In genomic region chr10:27155073-27155754, GRCh38 we compare ENCODE assay signal across 8 cellular contexts. TPM values are rescaled to one million over a fixed set of nuclear protein-coding genes. Genes with fewer than 3 reads are reported as not detected.
DNase-seq lines count a peak whose midpoint lies in the region; ATAC-seq and TF ChIP-seq lines count a peak whose summit lies in the region.

Gene MASTL, plus strand, starts transcription at chr10:27155352. Its CDS starts 75 bp downstream, at chr10:27155427.

- ATAC-seq in activated naive CD4-positive, alpha-beta T cell treated with anti-CD3 and anti-CD28 coated beads, Interleukin-2, amount 50 U/mL, for 72 hours, result peak; percentile 85 to 88

- CTCF ChIA-PET in SK-N-SH (lab: Yijun Ruan, JAX), result interaction anchor here (1.2 kb wide), 1 partner anchor 85 kb away, joined by 4 read pairs; the partner anchor contains the start of gene ACBD5

- H3K36me3 ChIP-seq in GM06990 (ENCODE audit: control insufficient read depth, insufficient read depth, low read length), result peaks cover 4% of the 10 kb centered on the region
- peaks cover 3% of the 10 kb centered on the region; the same call in 1 of the 2 replicates for H3K36me3 ChIP-seq in MM.1S (replicated peaks; ENCODE audit: insufficient read depth, low read length)
- H3K36me3 ChIP-seq in SK-N-SH (replicated peaks in 1 of 2; ENCODE audit: control insufficient read depth in 1 of 2, insufficient read depth in 2 of 2, low read length in 1 of 2), result peaks cover 12 to 14% of the 10 kb centered on the region in 2 experiments

- 2% methylated on average over 31 of the region's 55 CpGs for WGBS in SK-N-SH (ENCODE audit: low lambda C conversion rate)

- H3K4me1 ChIP-seq in MM.1S (ENCODE audit: low read length) (peaks cover 11% of the 10 kb centered on the region), SK-N-SH (ENCODE audit: control insufficient read depth in 1 of 2, insufficient read depth in 2 of 2, low read depth in 1 of 2, low read length in 1 of 2) (peaks cover 2 to 19% of the 10 kb centered on the region in 2 experiments; a peak in 3 of 4 replicates)

- no peaks in the 10 kb centered on the region for H3K9me3 ChIP-seq in MM.1S (replicated peaks; ENCODE audit: insufficient read depth, low read length)
- no peaks in the 10 kb centered on the region for H3K9me3 ChIP-seq in SK-N-SH

- TF ChIP-seq CTCF in GM06990 (IDR thresholded peaks at IDR 0.05; ENCODE audit: insufficient read depth, low read length, poor library complexity, severe bottlenecking) (no peak), MM.1S (IDR thresholded peaks at IDR 0.05; ENCODE audit: low read length) (no peak), SK-N-SH (IDR thresholded peaks at IDR 0.05) (no peak)

- no peaks in the 10 kb centered on the region for H3K9me3 Mint-ChIP-seq in activated naive CD4-positive, alpha-beta T cell treated with anti-CD3 and anti-CD28 coated beads, Interleukin-2, amount 50 U/mL, for 72 hours

- H3K4me2 ChIP-seq in MM.1S (ENCODE audit: low read depth, low read length) (peak within 1 kb of the TSS; percentile 94), SK-N-SH (peak within 1 kb of the TSS; percentile 95)

- peak within 1 kb of the TSS; percentile 100 for H3K27ac Mint-ChIP-seq in activated naive CD4-positive, alpha-beta T cell treated with anti-CD3 and anti-CD28 coated beads, Interleukin-2, amount 50 U/mL, for 72 hours

- H3K27me3 ChIP-seq in GM06990 (replicated peaks; ENCODE audit: control insufficient read depth, insufficient read depth, low read length) (no peaks in the 10 kb centered on the region), MM.1S (replicated peaks; ENCODE audit: insufficient read depth, low read length) (no peaks in the 10 kb centered on the region), SK-N-SH (ENCODE audit: insufficient read depth) (no peaks in the 10 kb centered on the region)

- POLR2A ChIA-PET in SK-N-SH (lab: Yijun Ruan, JAX), result no interaction called here

- no peak; a peak in 1 of 4 replicates for TF ChIP-seq EP300 in SK-N-SH (IDR thresholded peaks at IDR 0.05; ENCODE audit: borderline replicate concordance in 1 of 2, low read depth in 1 of 2, low read length in 1 of 2)

- H4K20me1 ChIP-seq in MM.1S (ENCODE audit: insufficient read depth, low read length), result peaks cover 11% of the 10 kb centered on the region; the same call in 1 of the 2 replicates
- peaks cover 26% of the 10 kb centered on the region for H4K20me1 ChIP-seq in SK-N-SH (ENCODE audit: insufficient read depth)

- H3K27ac ChIP-seq in MM.1S (ENCODE audit: low read length) (peak within 1 kb of the TSS; percentile 100), SK-N-SH (ENCODE audit: low read depth in 2 of 2, low read length in 1 of 2) (peak within 1 kb of the TSS; percentile 93 to 98), temporal lobe (ENCODE audit: low read depth, low read length) (peak within 1 kb of the TSS; percentile 99)

- DNase-seq in GM06990 (ENCODE audit: extremely low read depth, insufficient read length), result peak; percentile 96
- peak; percentile 87 for DNase-seq in HCEC 1CT
- peak; percentile 95 for DNase-seq in MM.1S
- peak; percentile 94 for DNase-seq in SK-N-SH
- DNase-seq in activated naive CD4-positive, alpha-beta T cell treated with anti-CD3 and anti-CD28 coated beads, Interleukin-2, amount 50 U/mL, for 72 hours (ENCODE audit: low spot score in 2 of 2), result peak; percentile 94 to 95
- no peak for DNase-seq in glomerular endothelial cell (ENCODE audit: extremely low read depth, low read depth, low spot score)
- DNase-seq in occipital lobe (lab: John Stamatoyannopoulos, UW), result peak; percentile 85

- H3K79me2 ChIP-seq in MM.1S (ENCODE audit: low read length), result peaks cover 79% of the 10 kb centered on the region
- H3K79me2 ChIP-seq in SK-N-SH (ENCODE audit: insufficient read depth), result peaks cover 83% of the 10 kb centered on the region

- H3K4me3 ChIP-seq in GM06990 (replicated peaks; ENCODE audit: low read depth, low read length), result peak within 1 kb of the TSS; percentile 82
- H3K4me3 ChIP-seq in MM.1S (ENCODE audit: low read length), result peak within 1 kb of the TSS; percentile 95
- H3K4me3 ChIP-seq in SK-N-SH (ENCODE audit: low read depth in 2 of 2, low read length in 1 of 2), result peak within 1 kb of the TSS; percentile 81 to 82

- H3K9ac ChIP-seq in MM.1S (ENCODE audit: low read length), result peak within 1 kb of the TSS; percentile 99
- peak within 1 kb of the TSS; percentile 93 for H3K9ac ChIP-seq in SK-N-SH

- no peak for TF ChIP-seq RAD21 in SK-N-SH (IDR thresholded peaks at IDR 0.05; ENCODE audit: low read length)

- H3K9me2 ChIP-seq in MM.1S (replicated peaks; ENCODE audit: insufficient read depth, low read length) (no peaks in the 10 kb centered on the region), SK-N-SH (no peaks in the 10 kb centered on the region)

- peaks cover 53 to 63% of the 10 kb centered on the region in 2 donors for H3K36me3 Mint-ChIP-seq in activated naive CD4-positive, alpha-beta T cell treated with anti-CD3 and anti-CD28 coated beads, Interleukin-2, amount 50 U/mL, for 72 hours

- H2AFZ ChIP-seq in MM.1S (ENCODE audit: low read length), result peak within 1 kb of the TSS; percentile 74
- peak within 1 kb of the TSS; percentile 92 for H2AFZ ChIP-seq in SK-N-SH (ENCODE audit: low read depth)

- H3F3A ChIP-seq in MM.1S (ENCODE audit: insufficient read depth, low read length) (peaks cover 23% of the 10 kb centered on the region), SK-N-SH (replicated peaks; ENCODE audit: insufficient read depth) (peaks cover 16% of the 10 kb centered on the region)

TF ChIP-seq in SK-N-SH, 30 proteins besides CTCF, POLR2A, EP300 and RAD21 (continues in another document):
- TF ChIP-seq GABPA (IDR thresholded peaks at IDR 0.05; ENCODE audit: low read depth), result peak; percentile 48; the same call in 1 of the 2 replicates
- no peak for TF ChIP-seq EZH2phosphoT487 (IDR thresholded peaks at IDR 0.05; ENCODE audit: borderline replicate concordance, low read depth)
- TF ChIP-seq SIN3A (IDR thresholded peaks at IDR 0.05; ENCODE audit: borderline replicate concordance, low read depth, low read length), result peak; percentile 53; the same call in 1 of the 2 replicates
- no peak for TF ChIP-seq USF2 (IDR thresholded peaks at IDR 0.05; ENCODE audit: borderline replicate concordance, low read depth, low read length)
- TF ChIP-seq CHD2 (IDR thresholded peaks at IDR 0.05; ENCODE audit: low read length, partially characterized antibody), result peak; percentile 53
- TF ChIP-seq TAF1 (IDR thresholded peaks at IDR 0.05; ENCODE audit: borderline replicate concordance, low read depth, low read length), result peak; percentile 50; the same call in 1 of the 2 replicates
- TF ChIP-seq TEAD4 (IDR thresholded peaks at IDR 0.05; ENCODE audit: borderline replicate concordance, insufficient read depth), result no peak
- no peak for TF ChIP-seq RCOR1 (IDR thresholded peaks at IDR 0.05; ENCODE audit: low read length)
- TF ChIP-seq FOXM1 (IDR thresholded peaks at IDR 0.05; ENCODE audit: low read depth), result no peak
- TF ChIP-seq, protein P1, sequence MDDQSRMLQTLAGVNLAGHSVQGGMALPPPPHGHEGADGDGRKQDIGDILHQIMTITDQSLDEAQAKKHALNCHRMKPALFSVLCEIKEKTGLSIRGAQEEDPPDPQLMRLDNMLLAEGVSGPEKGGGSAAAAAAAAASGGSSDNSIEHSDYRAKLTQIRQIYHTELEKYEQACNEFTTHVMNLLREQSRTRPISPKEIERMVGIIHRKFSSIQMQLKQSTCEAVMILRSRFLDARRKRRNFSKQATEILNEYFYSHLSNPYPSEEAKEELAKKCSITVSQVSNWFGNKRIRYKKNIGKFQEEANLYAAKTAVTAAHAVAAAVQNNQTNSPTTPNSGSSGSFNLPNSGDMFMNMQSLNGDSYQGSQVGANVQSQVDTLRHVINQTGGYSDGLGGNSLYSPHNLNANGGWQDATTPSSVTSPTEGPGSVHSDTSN (IDR thresholded peaks at IDR 0.05), result no peak
- TF ChIP-seq, protein P2, sequence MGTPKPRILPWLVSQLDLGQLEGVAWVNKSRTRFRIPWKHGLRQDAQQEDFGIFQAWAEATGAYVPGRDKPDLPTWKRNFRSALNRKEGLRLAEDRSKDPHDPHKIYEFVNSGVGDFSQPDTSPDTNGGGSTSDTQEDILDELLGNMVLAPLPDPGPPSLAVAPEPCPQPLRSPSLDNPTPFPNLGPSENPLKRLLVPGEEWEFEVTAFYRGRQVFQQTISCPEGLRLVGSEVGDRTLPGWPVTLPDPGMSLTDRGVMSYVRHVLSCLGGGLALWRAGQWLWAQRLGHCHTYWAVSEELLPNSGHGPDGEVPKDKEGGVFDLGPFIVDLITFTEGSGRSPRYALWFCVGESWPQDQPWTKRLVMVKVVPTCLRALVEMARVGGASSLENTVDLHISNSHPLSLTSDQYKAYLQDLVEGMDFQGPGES (IDR thresholded peaks at IDR 0.05; ENCODE audit: low read depth, low read length), result no peak
- peak; percentile 74 for TF ChIP-seq MXI1 (IDR thresholded peaks at IDR 0.05; ENCODE audit: low read depth, low read length)
- no peak for TF ChIP-seq SMC3 (IDR thresholded peaks at IDR 0.05; ENCODE audit: low read depth, low read length)
- no peak for TF ChIP-seq RFX5 (IDR thresholded peaks at IDR 0.05; ENCODE audit: low read length)
- TF ChIP-seq, protein P3, sequence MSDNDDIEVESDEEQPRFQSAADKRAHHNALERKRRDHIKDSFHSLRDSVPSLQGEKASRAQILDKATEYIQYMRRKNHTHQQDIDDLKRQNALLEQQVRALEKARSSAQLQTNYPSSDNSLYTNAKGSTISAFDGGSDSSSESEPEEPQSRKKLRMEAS (IDR thresholded peaks at IDR 0.05; ENCODE audit: low read depth), result peak; percentile 77
- TF ChIP-seq RXRA (IDR thresholded peaks at IDR 0.05; ENCODE audit: borderline replicate concordance, low read depth), result no peak

RNA-seq across cellular contexts. Expression of gene MASTL, which starts in this region (rescaled TPM):
- 5.8 and 6.2 TPM in 2 replicates for polyA plus RNA-seq in SK-N-SH (2012; rRNA removed)
- 7.5 and 8.1 TPM in 2 replicates for polyA plus RNA-seq in SK-N-SH (2012; cell fraction: cytosol; rRNA removed)
- polyA plus RNA-seq in SK-N-SH (2012; cell fraction: nucleus; rRNA removed), result 6.1 and 9.4 TPM in 2 replicates
- 10 to 100 TPM; 49.7 to 50.7 TPM for total RNA-seq in activated naive CD4-positive, alpha-beta T cell treated with anti-CD3 and anti-CD28 coated beads, Interleukin-2, amount 50 U/mL, for 72 hours
- total RNA-seq in glomerular endothelial cell, result 7.0 and 10.9 TPM in 2 replicates
- total RNA-seq in occipital lobe, result 9.7 TPM
- 7.6 TPM for total RNA-seq in temporal lobe
